ENCODE assay signal across 8 cellular contexts in the genomic region with DNA sequence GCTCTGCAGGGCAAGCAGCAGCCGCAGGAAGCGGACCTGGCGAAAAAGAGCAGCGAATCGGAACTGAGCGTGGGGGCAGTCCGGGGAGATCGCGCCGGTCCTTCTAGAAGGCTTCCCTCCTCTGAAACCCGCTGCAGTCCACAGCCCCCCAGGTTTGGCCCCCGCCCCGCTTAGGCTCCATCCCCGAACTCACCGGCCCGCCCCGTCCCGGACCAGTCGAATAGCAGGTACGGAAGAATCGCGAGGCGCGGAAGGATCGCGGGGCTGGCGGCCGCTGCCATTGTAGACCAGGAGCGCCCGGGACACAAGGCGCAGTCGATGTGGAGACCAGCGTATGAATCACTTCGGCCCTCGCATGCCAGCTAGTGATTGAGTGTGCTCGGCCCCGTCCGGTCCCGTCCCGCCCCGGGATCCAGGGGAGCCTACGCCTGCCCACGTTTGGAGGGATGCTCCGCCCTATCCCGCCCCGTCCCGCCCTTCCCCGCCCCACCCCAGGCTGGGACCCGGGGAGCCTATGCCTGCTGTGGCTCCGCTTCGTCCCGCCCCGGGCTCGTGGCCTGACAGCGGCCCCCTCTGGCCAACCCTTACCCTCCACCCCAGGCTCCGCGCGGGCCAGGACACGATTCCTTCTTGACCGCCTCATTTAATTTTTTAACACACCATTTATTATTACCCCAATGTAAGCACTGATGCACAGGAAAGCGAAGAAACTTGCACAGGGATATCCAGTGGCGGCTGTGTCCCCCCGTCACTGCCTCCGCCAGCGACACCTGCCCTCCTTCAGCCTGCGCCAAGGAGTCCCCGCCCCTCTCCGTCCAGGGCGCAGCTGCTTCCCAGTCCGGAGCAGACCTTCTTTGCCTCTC.
A peak's percentile ranks its signal among the peaks of the same experiment; 100 is the strongest.
DNase-seq lines count a peak whose midpoint lies in the region; ATAC-seq and TF ChIP-seq lines count a peak whose summit lies in the region.

Gene ULBP3 (minus strand): TSS at position 336 of the 863 bp plus-strand sequence. CDS start 55 bp downstream, at position 281.

- ATAC-seq in HG03159 (IDR thresholded peaks at IDR 0.05; ENCODE audit: unreplicated experiment): peak; percentile 65

- TF ChIP-seq POLR2A in erythroblast (IDR thresholded peaks at IDR 0.05; ENCODE audit: low read length): no peak

- no peaks in the 10 kb centered on the region for H3K36me3 ChIP-seq in mucosa of stomach (ENCODE audit: control insufficient read depth, insufficient read depth, low read length)

- H3K4me3 ChIP-seq in mucosa of stomach (ENCODE audit: low read length): peak within 1 kb of the TSS; percentile 60

- H3K4me1 ChIP-seq in mucosa of stomach (ENCODE audit: control insufficient read depth, insufficient read depth, low read length): peaks cover 33% of the 10 kb centered on the region

- H3K27me3 ChIP-seq in mucosa of stomach (ENCODE audit: control insufficient read depth, insufficient read depth, low read length): no peaks in the 10 kb centered on the region

- H3K9ac ChIP-seq in mucosa of stomach (ENCODE audit: low read length): peak within 1 kb of the TSS; percentile 78

- DNase-seq in SIG-M5 treated with dmso at 0.1 percent for 504 hours (lab: John Stamatoyannopoulos, UW; ENCODE audit: unreplicated experiment) (peak; percentile 45), SIG-M5 (lab: John Stamatoyannopoulos, UW) (no peak), NOMO-1 treated with dmso at 0.1 percent for 144 hours (lab: John Stamatoyannopoulos, UW; ENCODE audit: unreplicated experiment) (peak; percentile 78), erythroblast (lab: John Stamatoyannopoulos, UW) (peak; percentile 41 to 46)
- peak; percentile 73 for DNase-seq in activated T-cell treated with anti-CD3 and anti-CD28 coated beads, Interleukin-2, amount 50 U/mL, for 1 hour
- peak; percentile 22 to 38 for DNase-seq in stimulated activated CD8-positive, alpha-beta memory T cell treated with anti-CD3 and anti-CD28 coated beads, Interleukin-4, amount 100 ng/mL, for 1 hour (ENCODE audit: low read depth in 2 of 2, low spot score in 1 of 2)

- H3K9me3 ChIP-seq in mucosa of stomach (ENCODE audit: control insufficient read depth, low read length): no peaks in the 10 kb centered on the region
